ENCODE assay signal across 24 cellular contexts in the genomic region with DNA sequence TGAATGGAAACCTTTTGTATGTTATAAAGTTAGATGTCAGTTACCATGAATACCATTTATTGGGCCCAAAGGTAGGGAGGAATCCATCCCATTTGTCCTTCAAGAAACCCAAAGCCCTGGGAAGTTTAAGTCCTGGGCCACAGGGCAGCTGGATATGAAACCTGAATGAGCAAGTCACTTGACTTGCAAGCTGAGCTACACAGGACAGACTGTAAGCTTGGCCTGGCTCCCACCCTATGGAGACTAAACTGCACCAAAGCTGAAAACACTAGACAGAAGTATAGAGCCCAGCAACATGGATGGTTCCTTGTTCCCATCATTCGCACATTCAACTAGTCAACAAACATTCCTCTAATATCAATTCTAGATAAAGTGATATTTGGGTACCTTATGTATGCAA.
"Had no signal": no experiment of that assay in that cellular context is flagged by ENCODE, and none has a peak within 500 bp of the region (broad histone marks: within the 10 kb centered on the region; RNA-seq: fewer than 3 reads in every experiment).

No MANE protein-coding gene starts in this region.

- H3K4me3 ChIP-seq: cardiac muscle cell, Peyer's patch had no signal

- H3K9me3 ChIP-seq: Peyer's patch had no signal

- H3K9me3 Mint-ChIP-seq: activated B cell treated with CpG ODN at 0.5 μM for 24 hours; activated CD4-positive, alpha-beta T cell treated with anti-CD3 and anti-CD28 coated beads, Interleukin-2, amount 10 ng/mL, durations not matched to agents 24 days and 14 days; activated naive CD4-positive, alpha-beta T cell treated with anti-CD3 and anti-CD28 coated beads for 36 hours; activated T-helper 17 cell treated with anti-CD3 and anti-CD28 coated beads, Interleukin-2, amount 50 U/mL, for 72 hours had no signal

- H3K27me3 Mint-ChIP-seq: activated B cell treated with CpG ODN at 0.5 μM for 24 hours; activated CD4-positive, alpha-beta T cell treated with anti-CD3 and anti-CD28 coated beads, Interleukin-2, amount 10 ng/mL, durations not matched to agents 24 days and 14 days; activated naive CD8-positive, alpha-beta T cell; activated T-helper 17 cell treated with anti-CD3 and anti-CD28 coated beads, Interleukin-2, amount 50 U/mL, for 72 hours; T-helper 17 cell had no signal

- DNase-seq: activated B cell treated with CpG ODN at 0.5 μM for 24 hours; activated CD4-positive, alpha-beta T cell treated with anti-CD3 and anti-CD28 coated beads for 1 hour; activated CD4-positive, alpha-beta T cell treated with anti-CD3 and anti-CD28 coated beads, Interleukin-2, amount 10 ng/mL, durations not matched to agents 24 days and 14 days; activated CD4-positive, alpha-beta T cell treated with anti-CD3 and anti-CD28 coated beads, Interleukin-2, amount 50 U/mL, for 48 hours; activated gamma-delta T cell; activated naive CD4-positive, alpha-beta T cell treated with anti-CD3 and anti-CD28 coated beads for 36 hours; activated T-cell treated with anti-CD3 and anti-CD28 coated beads for 4 hours; activated T-cell treated with anti-CD3 and anti-CD28 coated beads, Interleukin-2, amount 50 U/mL, for 48 hours; brain microvascular endothelial cell; NCI-H1092; NCI-H1436; NCI-H1694 treated with DMSO at 0.1 percent for 48 hours; NCI-H2081; NCI-H510A treated with DMSO at 0.1 percent for 48 hours; NCI-H69; Peyer's patch; SHP77 treated with DMSO at 0.1 percent for 48 hours; T-helper 17 cell; T-helper 9 cell had no signal

- H3K4me2 ChIP-seq: KMS-11 had no signal

- H3K27ac Mint-ChIP-seq: activated B cell treated with CpG ODN at 0.5 μM for 24 hours; activated CD4-positive, alpha-beta T cell treated with anti-CD3 and anti-CD28 coated beads, Interleukin-2, amount 10 ng/mL, durations not matched to agents 24 days and 14 days; activated naive CD4-positive, alpha-beta T cell treated with anti-CD3 and anti-CD28 coated beads for 36 hours; activated naive CD8-positive, alpha-beta T cell; activated T-helper 17 cell treated with anti-CD3 and anti-CD28 coated beads, Interleukin-2, amount 50 U/mL, for 72 hours; T-helper 17 cell had no signal

- H3K36me3 ChIP-seq: brain microvascular endothelial cell, cardiac muscle cell, Peyer's patch had no signal

- H3K27ac ChIP-seq: brain microvascular endothelial cell, cardiac muscle cell, KMS-11, Peyer's patch, RWPE1 had no signal

- H3K9ac ChIP-seq: KMS-11 had no signal

- H3K27me3 ChIP-seq: brain microvascular endothelial cell, cardiac muscle cell, Peyer's patch had no signal

- H3K4me1 Mint-ChIP-seq: activated B cell treated with CpG ODN at 0.5 μM for 24 hours; activated CD4-positive, alpha-beta T cell treated with anti-CD3 and anti-CD28 coated beads, Interleukin-2, amount 10 ng/mL, durations not matched to agents 24 days and 14 days; T-helper 17 cell had no signal

- H3K4me3 Mint-ChIP-seq: activated B cell treated with CpG ODN at 0.5 μM for 24 hours; activated CD4-positive, alpha-beta T cell treated with anti-CD3 and anti-CD28 coated beads, Interleukin-2, amount 10 ng/mL, durations not matched to agents 24 days and 14 days; activated naive CD4-positive, alpha-beta T cell treated with anti-CD3 and anti-CD28 coated beads for 36 hours; activated naive CD8-positive, alpha-beta T cell; activated T-helper 17 cell treated with anti-CD3 and anti-CD28 coated beads, Interleukin-2, amount 50 U/mL, for 72 hours; T-helper 17 cell had no signal

- H3K4me1 ChIP-seq: Peyer's patch had no signal

- ATAC-seq: activated T-helper 17 cell treated with anti-CD3 and anti-CD28 coated beads, Interleukin-2, amount 50 U/mL, for 72 hours; T-helper 17 cell had no signal
